8 cellular contexts compared by ENCODE assay signal in the genomic region with DNA sequence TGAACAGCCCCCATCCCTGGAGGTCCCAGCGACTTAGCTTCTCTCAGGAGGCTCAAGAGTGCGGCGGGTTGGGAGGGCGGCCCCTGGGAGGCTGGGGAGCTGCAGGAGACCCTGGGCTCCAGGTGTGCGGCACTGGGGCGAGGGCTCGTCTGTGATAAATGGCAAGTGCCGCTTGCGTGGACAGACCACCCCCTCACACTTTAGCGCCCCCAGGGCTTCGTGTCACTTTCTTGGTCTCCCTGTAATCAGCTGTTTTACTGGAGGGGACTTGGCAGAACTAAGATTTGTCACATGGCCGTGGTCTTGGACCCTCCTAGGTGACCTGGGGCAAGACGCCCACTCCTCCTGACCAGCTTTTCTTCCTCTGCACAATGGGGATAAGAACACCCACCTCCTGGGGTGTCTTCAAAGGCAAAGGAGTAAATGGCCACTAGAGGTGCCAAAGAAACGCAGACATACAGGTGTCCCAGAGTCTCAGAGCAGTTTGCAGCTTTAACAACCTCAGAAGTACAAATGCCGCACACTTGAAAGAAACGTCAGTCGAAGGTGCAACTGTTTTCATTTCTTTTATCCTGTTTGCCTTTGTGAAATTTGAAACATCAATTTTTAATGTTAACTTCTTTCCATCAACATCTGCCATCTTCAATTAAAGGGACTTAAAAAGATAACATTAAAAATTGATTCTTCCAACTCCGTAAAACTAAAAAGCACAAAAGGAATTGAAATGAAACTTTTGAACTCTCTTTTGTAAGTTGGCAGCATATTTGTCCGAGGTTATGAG. TPM values are rescaled to one million over a fixed set of nuclear protein-coding genes. Genes with fewer than 3 reads are reported as not detected.
A peak's percentile ranks its signal among the peaks of the same experiment; 100 is the strongest.
DNase-seq lines count a peak whose midpoint lies in the region; ATAC-seq lines count a peak whose summit lies in the region.

No MANE protein-coding gene starts in this region.

- peak overlapping the region; percentile 45 for H4K91ac ChIP-seq in trophoblast cell (ENCODE audit: low read depth, low read length)

- H3K4me2 ChIP-seq in trophoblast cell (ENCODE audit: low read length) = peak overlapping the region; percentile 72

- no peak overlapping the region for H3K27ac Mint-ChIP-seq in T-helper 17 cell

- no peaks in the 10 kb centered on the region for H3K9me3 ChIP-seq in T-helper 17 cell (ENCODE audit: control insufficient read depth, low read length, poor library complexity, severe bottlenecking)
- peaks cover 1% of the 10 kb centered on the region for H3K9me3 ChIP-seq in trophoblast cell (ENCODE audit: insufficient read depth, low read depth, low read length)

- WGBS in trophoblast cell (ENCODE audit: extremely low coverage, insufficient coverage, insufficient read length) = no CpG with 5 or more reads among the region's 19 CpGs

- H3K4me1 Mint-ChIP-seq in T-helper 17 cell = peaks cover 2% of the 10 kb centered on the region

- H3K14ac ChIP-seq in trophoblast cell (ENCODE audit: low read length) = peak overlapping the region; percentile 33

- peak; percentile 17 for DNase-seq in NCI-H345 (lab: John Stamatoyannopoulos, UW)
- DNase-seq in NCI-H345 treated with DMSO at 0.1 percent for 48 hours (lab: John Stamatoyannopoulos, UW; ENCODE audit: unreplicated experiment) = no peak
- DNase-seq in HT-29 (ENCODE audit: low spot score) = peak; percentile 71
- no peak for DNase-seq in T-helper 17 cell
- peak; percentile 26 for DNase-seq in fibroblast of peridontal ligament (ENCODE audit: extremely low read depth)
- peak; percentile 32 to 45 for DNase-seq in trophoblast cell
- DNase-seq in cortex of kidney (lab: John Stamatoyannopoulos, UW) = no peak
- DNase-seq in GOT3 (lab: John Stamatoyannopoulos, UW) = no peak

- H3K4me1 ChIP-seq in trophoblast cell (ENCODE audit: control insufficient read depth in 1 of 2, insufficient read depth in 2 of 2, low read length in 2 of 2) = peaks cover 9 to 16% of the 10 kb centered on the region in 2 experiments

- H3K79me1 ChIP-seq in trophoblast cell (ENCODE audit: low read length) = peaks cover 5% of the 10 kb centered on the region

- peak overlapping the region; percentile 50 for H4K8ac ChIP-seq in trophoblast cell (ENCODE audit: low read depth, low read length)

- no peak overlapping the region for H3K4ac ChIP-seq in trophoblast cell (ENCODE audit: low read depth, low read length)

- no peak overlapping the region for H3K18ac ChIP-seq in trophoblast cell (ENCODE audit: low read length)

- H3K79me2 ChIP-seq in trophoblast cell (ENCODE audit: control insufficient read depth, insufficient read depth, low read length, poor library complexity) = peaks cover 2% of the 10 kb centered on the region

- no peak overlapping the region for H3K9ac ChIP-seq in trophoblast cell (ENCODE audit: low read length)

- no peak overlapping the region for H2BK5ac ChIP-seq in trophoblast cell (ENCODE audit: low read depth, low read length, poor library complexity)

- no peak overlapping the region for H3K23ac ChIP-seq in trophoblast cell (ENCODE audit: low read length)

- H2AK5ac ChIP-seq in trophoblast cell (ENCODE audit: low read length) = peak overlapping the region; percentile 33

- peak overlapping the region; percentile 20 for H2BK120ac ChIP-seq in trophoblast cell (ENCODE audit: insufficient read depth, low read length, poor library complexity)

- peak overlapping the region; percentile 46 for H4K12ac ChIP-seq in trophoblast cell (ENCODE audit: low read depth, low read length)

- no peaks in the 10 kb centered on the region for H3K36me3 ChIP-seq in trophoblast cell (ENCODE audit: control insufficient read depth in 1 of 2, insufficient read depth in 2 of 2, low read length in 2 of 2)

- H3K4me3 Mint-ChIP-seq in T-helper 17 cell = peak overlapping the region; percentile 41

- no peaks in the 10 kb centered on the region for H3K27me3 ChIP-seq in trophoblast cell (ENCODE audit: insufficient read depth, low read length)

- H2AFZ ChIP-seq in trophoblast cell (ENCODE audit: insufficient read depth, low read length, poor library complexity) = peak overlapping the region; percentile 57

- no peaks in the 10 kb centered on the region for H3K36me3 Mint-ChIP-seq in T-helper 17 cell (ENCODE audit: low read depth)

- H3K27ac ChIP-seq in trophoblast cell (ENCODE audit: low read depth, low read length) = no peak overlapping the region

- peak overlapping the region; percentile 52 for H3K4me3 ChIP-seq in trophoblast cell (ENCODE audit: low read depth, low read length)

- peaks cover 28% of the 10 kb centered on the region for H3K27me3 Mint-ChIP-seq in T-helper 17 cell

- ATAC-seq in T-helper 17 cell = peak; percentile 36

- H2BK12ac ChIP-seq in trophoblast cell (ENCODE audit: low read length) = peak overlapping the region; percentile 56

RNA-seq across cellular contexts. Expression of a gene that starts 0.9 kb away (rescaled TPM):
- total RNA-seq in HT-29 (2014; rRNA removed; shearing (Covaris generic)) = 14.2 and 16.1 TPM in 2 replicates
- 1 to 10 TPM; 1.1 to 1.4 TPM for total RNA-seq in T-helper 17 cell
- 1.3 and 1.5 TPM in 2 replicates for polyA plus RNA-seq in trophoblast cell (2013)

RNA-seq across cellular contexts. Expression of a gene that starts 14.1 kb away (rescaled TPM):
- total RNA-seq in HT-29 (2014; rRNA removed; shearing (Covaris generic)) = 0.10 TPM in 1 of 2 replicates, not detected in the other
- not detected for total RNA-seq in T-helper 17 cell
- polyA plus RNA-seq in trophoblast cell (2013) = 0.22 and 0.26 TPM in 2 replicates

RNA-seq across cellular contexts. Expression of a gene that starts 55.1 kb away (rescaled TPM):
- 3.0 and 3.1 TPM in 2 replicates for total RNA-seq in HT-29 (2014; rRNA removed; shearing (Covaris generic))
- 1 to 10 TPM; 4.7 to 6.2 TPM for total RNA-seq in T-helper 17 cell
- polyA plus RNA-seq in trophoblast cell (2013) = 0.89 and 0.93 TPM in 2 replicates

Comparison
In these comparisons a context has a peak if more than half of its experiments do, and no peak if none do; other contexts are left out.
1. DNase-seq: peak in NCI-H345 (single experiment), HT-29 (single experiment), fibroblast of peridontal ligament (single experiment) and trophoblast cell (2 of 2); none in NCI-H345 treated with DMSO at 0.1 percent for 48 hours (single experiment), T-helper 17 cell (0 of 3), cortex of kidney (single experiment) and GOT3 (single experiment).